ENCODE assay signal across 16 cellular contexts in the genomic region with DNA sequence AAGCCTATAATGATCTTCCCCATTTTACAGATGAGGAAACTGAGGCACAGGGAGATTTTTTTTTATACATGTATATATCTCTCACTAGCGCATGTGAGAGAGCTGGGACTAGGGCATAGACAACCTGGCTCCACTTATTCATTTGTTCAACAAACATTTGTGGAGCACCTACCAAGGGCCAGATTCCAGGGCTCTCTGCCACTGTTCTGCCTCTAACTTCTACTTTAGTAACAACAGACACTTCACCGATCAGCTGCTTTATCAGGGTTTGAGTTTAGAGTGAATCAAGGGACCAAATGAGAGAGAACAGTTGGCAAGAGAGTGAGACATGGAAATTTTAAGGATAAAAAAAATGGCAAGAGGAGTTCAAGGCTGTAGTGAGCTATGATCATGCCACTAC.
"Had no signal": no experiment of that assay in that cellular context is flagged by ENCODE, and none has a peak within 500 bp of the region (broad histone marks: within the 10 kb centered on the region; RNA-seq: fewer than 3 reads in every experiment).

No MANE protein-coding gene starts in this region.

- H3K27ac ChIP-seq: epithelial cell of prostate, gastroesophageal sphincter, ovary, prostate gland, stomach had no signal

- H3K4me3 ChIP-seq: gastroesophageal sphincter, ovary, prostate gland, stomach had no signal

- H3K27ac Mint-ChIP-seq: activated naive CD4-positive, alpha-beta T cell treated with anti-CD3 and anti-CD28 coated beads for 36 hours; natural killer cell treated with Interleukin-12 subunit alpha and Interleukin-12 subunit beta and Interleukin-15 and Interleukin-18, amount 100 ng/mL, for 72 hours; T-cell had no signal

- H3K36me3 ChIP-seq: ovary, prostate gland had no signal

- ATAC-seq: gastroesophageal sphincter; natural killer cell treated with Interleukin-12 subunit alpha and Interleukin-12 subunit beta and Interleukin-15 and Interleukin-18, amount 100 ng/mL, for 72 hours; T-cell had no signal

- DNase-seq: activated CD4-positive, alpha-beta T cell treated with anti-CD3 and anti-CD28 coated beads, Interleukin-2, amount 50 U/mL, for 48 hours; activated effector memory CD4-positive, alpha-beta T cell treated with Interleukin-2 at 50 U/mL for 16 hours; activated naive CD4-positive, alpha-beta T cell treated with anti-CD3 and anti-CD28 coated beads for 36 hours; cortex of kidney; head of caudate nucleus; midbrain; ovary; stimulated activated CD4-positive, alpha-beta T cell treated with anti-CD3 and anti-CD28 coated beads, Interleukin-4, amount 100 ng/mL, for 24 hours; stomach; T-cell; T-helper 9 cell; trophoblast cell had no signal

- H3K27me3 Mint-ChIP-seq: natural killer cell treated with Interleukin-12 subunit alpha and Interleukin-12 subunit beta and Interleukin-15 and Interleukin-18, amount 100 ng/mL, for 72 hours; T-cell had no signal

- H3K27me3 ChIP-seq: gastroesophageal sphincter, ovary, stomach had no signal

- H3K9me3 Mint-ChIP-seq: activated naive CD4-positive, alpha-beta T cell treated with anti-CD3 and anti-CD28 coated beads for 36 hours; natural killer cell treated with Interleukin-12 subunit alpha and Interleukin-12 subunit beta and Interleukin-15 and Interleukin-18, amount 100 ng/mL, for 72 hours had no signal

- H3K4me1 ChIP-seq: prostate gland, stomach had no signal

- H3K9me3 ChIP-seq: gastroesophageal sphincter, ovary, prostate gland, stomach had no signal

- H3K4me3 Mint-ChIP-seq: activated naive CD4-positive, alpha-beta T cell treated with anti-CD3 and anti-CD28 coated beads for 36 hours; natural killer cell treated with Interleukin-12 subunit alpha and Interleukin-12 subunit beta and Interleukin-15 and Interleukin-18, amount 100 ng/mL, for 72 hours; T-cell had no signal
